Comparison of ENCODE assay signal across 8 cellular contexts in genomic region chr21:33360871-33361602, GRCh38. TPM values are rescaled to one million over a fixed set of nuclear protein-coding genes. Genes with fewer than 3 reads are reported as not detected.
DNase-seq lines count a peak whose midpoint lies in the region; ATAC-seq and TF ChIP-seq lines count a peak whose summit lies in the region.

No MANE protein-coding gene starts in this region.

- peaks cover 12% of the 10 kb centered on the region for H3K36me3 Mint-ChIP-seq in activated naive CD8-positive, alpha-beta T cell treated with anti-CD3 and anti-CD28 coated beads, Interleukin-2, amount 10 ng/mL, durations not matched to agents 7 days and 5 days

- peaks cover 22% of the 10 kb centered on the region for H3K4me1 Mint-ChIP-seq in activated naive CD8-positive, alpha-beta T cell treated with anti-CD3 and anti-CD28 coated beads, Interleukin-2, amount 10 ng/mL, durations not matched to agents 7 days and 5 days

- H3K27ac Mint-ChIP-seq in activated naive CD8-positive, alpha-beta T cell treated with anti-CD3 and anti-CD28 coated beads, Interleukin-2, amount 10 ng/mL, durations not matched to agents 7 days and 5 days: peak overlapping the region; percentile 55

- H3K9ac ChIP-seq in SU-DHL-6 (ENCODE audit: low read length): peak overlapping the region; percentile 44; the same call in 1 of the 2 replicates

- H3K4me1 ChIP-seq in heart left ventricle (peaks cover 0 to 39% (median 20%) of the 10 kb centered on the region in 12 donors), uterus (peaks cover 0 to 13% of the 10 kb centered on the region in 2 donors)

- 18 to 29% (median 22%) methylated on average over 14 of the region's 14 CpGs for WGBS in heart left ventricle, 4 donors

- no peaks in the 10 kb centered on the region for H3K79me2 ChIP-seq in SU-DHL-6 (ENCODE audit: insufficient read depth, low read length)

- DNase-seq in GF-D8 (lab: John Stamatoyannopoulos, UW): peak; percentile 60
- DNase-seq in NCI-H128 (lab: John Stamatoyannopoulos, UW; ENCODE audit: unreplicated experiment): peak; percentile 68
- peak; percentile 90 for DNase-seq in activated naive CD8-positive, alpha-beta T cell treated with anti-CD3 and anti-CD28 coated beads, Interleukin-2, amount 10 ng/mL, durations not matched to agents 7 days and 5 days
- peak; percentile 74 to 86 (median 77) for DNase-seq in heart left ventricle
- DNase-seq in putamen (ENCODE audit: low spot score): peak; percentile 69
- peak; percentile 63 to 73 for DNase-seq in uterus

- POLR2A ChIA-PET in activated naive CD8-positive, alpha-beta T cell treated with anti-CD3 and anti-CD28 coated beads, Interleukin-2, amount 10 ng/mL, durations not matched to agents 7 days and 5 days (lab: Charles Lee): interaction anchor here (0.6 to 2.2 kb wide), 27 partner anchors 12 to 227 kb away, joined by 3 to 50 read pairs (median 6); partner anchors contain the start of genes DONSON, IFNAR1, IFNGR2 and IL10RB

- H4K20me1 ChIP-seq in SU-DHL-6 (ENCODE audit: low read depth, low read length): no peaks in the 10 kb centered on the region

- H3K9me3 Mint-ChIP-seq in activated naive CD8-positive, alpha-beta T cell treated with anti-CD3 and anti-CD28 coated beads, Interleukin-2, amount 10 ng/mL, durations not matched to agents 7 days and 5 days: peaks cover 4% of the 10 kb centered on the region

- H3K9me3 ChIP-seq in SU-DHL-6 (ENCODE audit: insufficient read depth, low read length): no peaks in the 10 kb centered on the region
- H3K9me3 ChIP-seq in heart left ventricle: peaks cover 0 to under 1% (median 0%) of the 10 kb centered on the region in 12 donors
- no peaks in the 10 kb centered on the region for H3K9me3 ChIP-seq in uterus

- TF ChIP-seq POLR2A in heart left ventricle (IDR thresholded peaks at IDR 0.05) (no peak), uterus (IDR thresholded peaks at IDR 0.05) (no peak)

- peak; percentile 75 for TF ChIP-seq CTCF in SU-DHL-6 (IDR thresholded peaks at IDR 0.05; ENCODE audit: insufficient read depth, low read length, poor library complexity, severe bottlenecking)
- TF ChIP-seq CTCF in heart left ventricle (IDR thresholded peaks at IDR 0.05): peak; percentile 71 to 88 (median 82)
- peak; percentile 53 to 70 (median 68) for TF ChIP-seq CTCF in uterus (IDR thresholded peaks at IDR 0.05)

- no peaks in the 10 kb centered on the region for H3K27me3 ChIP-seq in SU-DHL-6 (ENCODE audit: low read length)
- H3K27me3 ChIP-seq in heart left ventricle: no peaks in the 10 kb centered on the region
- H3K27me3 ChIP-seq in uterus: no peaks in the 10 kb centered on the region

- H3K9me2 ChIP-seq in SU-DHL-6 (replicated peaks; ENCODE audit: insufficient read depth, low read length): no peaks in the 10 kb centered on the region

- ATAC-seq in HG02588 (IDR thresholded peaks at IDR 0.05; ENCODE audit: unreplicated experiment) (peak; percentile 81), heart left ventricle (peak; percentile 74 to 86 (median 80))
- ATAC-seq in activated naive CD8-positive, alpha-beta T cell treated with anti-CD3 and anti-CD28 coated beads, Interleukin-2, amount 10 ng/mL, durations not matched to agents 7 days and 5 days (ENCODE audit: low read depth): peak; percentile 77

- peak overlapping the region; percentile 86 for H3K4me3 Mint-ChIP-seq in activated naive CD8-positive, alpha-beta T cell treated with anti-CD3 and anti-CD28 coated beads, Interleukin-2, amount 10 ng/mL, durations not matched to agents 7 days and 5 days

- intact Hi-C loops in heart left ventricle (cut with DNase I): loop anchor here in 5 of 10 donors (2.0 to 10.0 kb wide), 8 partner anchors 36 to 526 kb away; partner anchors contain the start of gene IFNAR1 (in 1 of the 5)
- intact Hi-C loops in uterus (cut with DNase I; ENCODE audit: low total_unique reads): no loop called here

- peak overlapping the region; percentile 77 for H3K4me2 ChIP-seq in SU-DHL-6 (ENCODE audit: low read depth, low read length, poor library complexity, severe bottlenecking)

- no peaks in the 10 kb centered on the region for H3K36me3 ChIP-seq in SU-DHL-6 (ENCODE audit: low read length)
- peaks cover 0 to 24% (median 11%) of the 10 kb centered on the region in 9 donors for H3K36me3 ChIP-seq in heart left ventricle
- H3K36me3 ChIP-seq in uterus: no peaks in the 10 kb centered on the region

- H2AFZ ChIP-seq in SU-DHL-6 (ENCODE audit: low read depth, low read length, severe bottlenecking): peak overlapping the region; percentile 15

- no peaks in the 10 kb centered on the region for H3K27me3 Mint-ChIP-seq in activated naive CD8-positive, alpha-beta T cell treated with anti-CD3 and anti-CD28 coated beads, Interleukin-2, amount 10 ng/mL, durations not matched to agents 7 days and 5 days

- H3K27ac ChIP-seq in SU-DHL-6 (ENCODE audit: low read depth, low read length): peak overlapping the region; percentile 93
- H3K27ac ChIP-seq in heart left ventricle: peak overlapping the region in 11 of 12 donors; percentile 34 to 90 (median 58)
- H3K27ac ChIP-seq in uterus: peak overlapping the region; percentile 58 to 75

- peaks cover 46% of the 10 kb centered on the region for H3F3A ChIP-seq in SU-DHL-6 (ENCODE audit: insufficient read depth)

- peak overlapping the region; percentile 45 for H3K4me3 ChIP-seq in SU-DHL-6 (ENCODE audit: insufficient read depth, low read length, poor library complexity, severe bottlenecking)
- peak overlapping the region in 11 of 12 donors; percentile 16 to 55 (median 36) for H3K4me3 ChIP-seq in heart left ventricle
- no peak overlapping the region for H3K4me3 ChIP-seq in uterus

RNA-seq across cellular contexts. Expression of gene IFNAR1, which starts 36.3 kb away (rescaled TPM):
- total RNA-seq in activated naive CD8-positive, alpha-beta T cell treated with anti-CD3 and anti-CD28 coated beads, Interleukin-2, amount 10 ng/mL, durations not matched to agents 7 days and 5 days: 10 to 100 TPM; 35.7 to 36.3 TPM
- total RNA-seq in heart left ventricle (10 to 100 TPM; 15.6 to 38.9 (median 22.5) TPM), uterus (100 to 1,000 TPM in 1 of 4 donors, 10 to 100 TPM in 3; 26.8 to 115 (median 39.3) TPM)
- 10 to 100 TPM in 1 of 2 donors, 1 to 10 TPM in 1; 6.5 to 35.9 TPM for polyA plus RNA-seq in heart left ventricle

RNA-seq across cellular contexts. Expression of gene IFNGR2, which starts 42.2 kb away (rescaled TPM):
- 10 to 100 TPM; 17.8 to 18.8 TPM for total RNA-seq in activated naive CD8-positive, alpha-beta T cell treated with anti-CD3 and anti-CD28 coated beads, Interleukin-2, amount 10 ng/mL, durations not matched to agents 7 days and 5 days
- total RNA-seq in heart left ventricle (10 to 100 TPM; 25.1 to 83.3 (median 35.7) TPM), uterus (10 to 100 TPM; 25.4 to 67.6 (median 58.3) TPM)
- 10 to 100 TPM; 25.1 to 27.3 TPM for polyA plus RNA-seq in heart left ventricle

Comparison
In these comparisons a context has a peak if more than half of its experiments do, and no peak if none do; other contexts are left out.
1. H3K4me3 ChIP-seq: peak in SU-DHL-6 (single experiment) and heart left ventricle (11 of 12); none in uterus (0 of 2).
2. Peak in every context shown above with its lines, with median percentiles within 50 percentile points of each other: DNase-seq, ATAC-seq, H3K27ac ChIP-seq and CTCF ChIP-seq.